1 cellular context compared by ENCODE assay signal in genomic region chr11:67640021-67640757, GRCh38.
TF ChIP-seq lines count a peak whose summit lies in the region.

No MANE protein-coding gene starts in this region.

TF ChIP-seq in HepG2, 621 proteins besides CTCF, POLR2A, EP300 and RAD21 (continued from another document and continues in another):
- TF ChIP-seq ZNF770 (CRISPR knock-in tag; IDR thresholded peaks at IDR 0.05), result no peak
- no peak for TF ChIP-seq ZNF225 (CRISPR knock-in tag; IDR thresholded peaks at IDR 0.05)
- TF ChIP-seq ZNF839 (CRISPR knock-in tag; IDR thresholded peaks at IDR 0.05; ENCODE audit: borderline replicate concordance), result no peak
- TF ChIP-seq ZNF646 (CRISPR knock-in tag; IDR thresholded peaks at IDR 0.05), result no peak
- no peak for TF ChIP-seq CAMTA2 (CRISPR knock-in tag; IDR thresholded peaks at IDR 0.05; ENCODE audit: borderline replicate concordance)
- no peak for TF ChIP-seq NR2F2 (IDR thresholded peaks at IDR 0.05; ENCODE audit: borderline replicate concordance, low read depth)
- no peak for TF ChIP-seq ZNF556 (CRISPR knock-in tag; IDR thresholded peaks at IDR 0.05; ENCODE audit: borderline replicate concordance)
- TF ChIP-seq ZNF331 (CRISPR knock-in tag; IDR thresholded peaks at IDR 0.05), result peak; percentile 72; the same call in 1 of the 2 replicates
- no peak for TF ChIP-seq ZNF75D (CRISPR knock-in tag; IDR thresholded peaks at IDR 0.05; ENCODE audit: borderline replicate concordance)
- TF ChIP-seq EZH2 (conservative IDR thresholded peaks at IDR 0.05; ENCODE audit: low read depth, low read length), result no peak
- peak; percentile 57; the same call in 1 of the 2 replicates for TF ChIP-seq ZFP91 (CRISPR knock-in tag; IDR thresholded peaks at IDR 0.05; ENCODE audit: borderline replicate concordance)
- TF ChIP-seq, protein P1, sequence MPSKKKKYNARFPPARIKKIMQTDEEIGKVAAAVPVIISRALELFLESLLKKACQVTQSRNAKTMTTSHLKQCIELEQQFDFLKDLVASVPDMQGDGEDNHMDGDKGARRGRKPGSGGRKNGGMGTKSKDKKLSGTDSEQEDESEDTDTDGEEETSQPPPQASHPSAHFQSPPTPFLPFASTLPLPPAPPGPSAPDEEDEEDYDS (CRISPR knock-in tag; IDR thresholded peaks at IDR 0.05), result no peak
- no peak for TF ChIP-seq NFIC (IDR thresholded peaks at IDR 0.05; ENCODE audit: low read length)
- no peak for TF ChIP-seq KLF15 (CRISPR knock-in tag; IDR thresholded peaks at IDR 0.05; ENCODE audit: borderline replicate concordance)
- TF ChIP-seq GZF1 (CRISPR knock-in tag; IDR thresholded peaks at IDR 0.05), result no peak
- TF ChIP-seq, protein P2, sequence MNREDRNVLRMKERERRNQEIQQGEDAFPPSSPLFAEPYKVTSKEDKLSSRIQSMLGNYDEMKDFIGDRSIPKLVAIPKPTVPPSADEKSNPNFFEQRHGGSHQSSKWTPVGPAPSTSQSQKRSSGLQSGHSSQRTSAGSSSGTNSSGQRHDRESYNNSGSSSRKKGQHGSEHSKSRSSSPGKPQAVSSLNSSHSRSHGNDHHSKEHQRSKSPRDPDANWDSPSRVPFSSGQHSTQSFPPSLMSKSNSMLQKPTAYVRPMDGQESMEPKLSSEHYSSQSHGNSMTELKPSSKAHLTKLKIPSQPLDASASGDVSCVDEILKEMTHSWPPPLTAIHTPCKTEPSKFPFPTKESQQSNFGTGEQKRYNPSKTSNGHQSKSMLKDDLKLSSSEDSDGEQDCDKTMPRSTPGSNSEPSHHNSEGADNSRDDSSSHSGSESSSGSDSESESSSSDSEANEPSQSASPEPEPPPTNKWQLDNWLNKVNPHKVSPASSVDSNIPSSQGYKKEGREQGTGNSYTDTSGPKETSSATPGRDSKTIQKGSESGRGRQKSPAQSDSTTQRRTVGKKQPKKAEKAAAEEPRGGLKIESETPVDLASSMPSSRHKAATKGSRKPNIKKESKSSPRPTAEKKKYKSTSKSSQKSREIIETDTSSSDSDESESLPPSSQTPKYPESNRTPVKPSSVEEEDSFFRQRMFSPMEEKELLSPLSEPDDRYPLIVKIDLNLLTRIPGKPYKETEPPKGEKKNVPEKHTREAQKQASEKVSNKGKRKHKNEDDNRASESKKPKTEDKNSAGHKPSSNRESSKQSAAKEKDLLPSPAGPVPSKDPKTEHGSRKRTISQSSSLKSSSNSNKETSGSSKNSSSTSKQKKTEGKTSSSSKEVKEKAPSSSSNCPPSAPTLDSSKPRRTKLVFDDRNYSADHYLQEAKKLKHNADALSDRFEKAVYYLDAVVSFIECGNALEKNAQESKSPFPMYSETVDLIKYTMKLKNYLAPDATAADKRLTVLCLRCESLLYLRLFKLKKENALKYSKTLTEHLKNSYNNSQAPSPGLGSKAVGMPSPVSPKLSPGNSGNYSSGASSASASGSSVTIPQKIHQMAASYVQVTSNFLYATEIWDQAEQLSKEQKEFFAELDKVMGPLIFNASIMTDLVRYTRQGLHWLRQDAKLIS (CRISPR knock-in tag; IDR thresholded peaks at IDR 0.05), result no peak
- no peak for TF ChIP-seq HNRNPH1 (optimal IDR thresholded peaks at IDR 0.05; ENCODE audit: low read depth, low read length)
- no peak for TF ChIP-seq ARHGAP35 (CRISPR knock-in tag; IDR thresholded peaks at IDR 0.05; ENCODE audit: borderline replicate concordance)
- no peak for TF ChIP-seq ZMAT3 (CRISPR knock-in tag; conservative IDR thresholded peaks at IDR 0.05)
- TF ChIP-seq ZFYVE20 (CRISPR knock-in tag; IDR thresholded peaks at IDR 0.05; ENCODE audit: borderline replicate concordance, low read depth), result no peak
- no peak for TF ChIP-seq ZNF652 (CRISPR knock-in tag; IDR thresholded peaks at IDR 0.05; ENCODE audit: borderline replicate concordance, low read depth)
- TF ChIP-seq ZBTB21 (CRISPR knock-in tag; IDR thresholded peaks at IDR 0.05), result no peak
- TF ChIP-seq ZNF577 (CRISPR knock-in tag; IDR thresholded peaks at IDR 0.05; ENCODE audit: borderline replicate concordance, low read depth), result no peak
- no peak for TF ChIP-seq ZBTB7B (CRISPR knock-in tag; IDR thresholded peaks at IDR 0.05)
- no peak for TF ChIP-seq ZFP1 (CRISPR knock-in tag; IDR thresholded peaks at IDR 0.05)
- no peak for TF ChIP-seq KLF13 (CRISPR knock-in tag; IDR thresholded peaks at IDR 0.05)
- no peak for TF ChIP-seq U2AF2 (IDR thresholded peaks at IDR 0.05; ENCODE audit: low read depth, low read length)
- TF ChIP-seq RFXANK (CRISPR knock-in tag; IDR thresholded peaks at IDR 0.05), result no peak
- TF ChIP-seq GFI1 (CRISPR knock-in tag; IDR thresholded peaks at IDR 0.05; ENCODE audit: borderline replicate concordance), result no peak
- no peak for TF ChIP-seq ZNF12 (CRISPR knock-in tag; IDR thresholded peaks at IDR 0.05)
- peak; percentile 66; the same call in 1 of the 2 replicates for TF ChIP-seq HIVEP1 (CRISPR knock-in tag; IDR thresholded peaks at IDR 0.05)
- TF ChIP-seq NR0B2 (CRISPR knock-in tag; IDR thresholded peaks at IDR 0.05), result peak; percentile 50; the same call in 1 of the 2 replicates
- TF ChIP-seq ZBTB14 (CRISPR knock-in tag; IDR thresholded peaks at IDR 0.05), result no peak
- no peak for TF ChIP-seq ERF (CRISPR knock-in tag; IDR thresholded peaks at IDR 0.05)
- peak; percentile 71; the same call in 1 of the 2 replicates for TF ChIP-seq MTF2 (CRISPR knock-in tag; IDR thresholded peaks at IDR 0.05; ENCODE audit: borderline replicate concordance)
- no peak for TF ChIP-seq CHD2 (IDR thresholded peaks at IDR 0.05; ENCODE audit: low read depth, low read length)
- no peak for TF ChIP-seq ELF3 (CRISPR knock-in tag; IDR thresholded peaks at IDR 0.05)
- TF ChIP-seq ZNF782 (CRISPR knock-in tag; IDR thresholded peaks at IDR 0.05; ENCODE audit: borderline replicate concordance), result no peak
- TF ChIP-seq ETV5 (CRISPR knock-in tag; IDR thresholded peaks at IDR 0.05; ENCODE audit: borderline replicate concordance), result peak; percentile 27; the same call in 1 of the 2 replicates
- TF ChIP-seq, protein P3, sequence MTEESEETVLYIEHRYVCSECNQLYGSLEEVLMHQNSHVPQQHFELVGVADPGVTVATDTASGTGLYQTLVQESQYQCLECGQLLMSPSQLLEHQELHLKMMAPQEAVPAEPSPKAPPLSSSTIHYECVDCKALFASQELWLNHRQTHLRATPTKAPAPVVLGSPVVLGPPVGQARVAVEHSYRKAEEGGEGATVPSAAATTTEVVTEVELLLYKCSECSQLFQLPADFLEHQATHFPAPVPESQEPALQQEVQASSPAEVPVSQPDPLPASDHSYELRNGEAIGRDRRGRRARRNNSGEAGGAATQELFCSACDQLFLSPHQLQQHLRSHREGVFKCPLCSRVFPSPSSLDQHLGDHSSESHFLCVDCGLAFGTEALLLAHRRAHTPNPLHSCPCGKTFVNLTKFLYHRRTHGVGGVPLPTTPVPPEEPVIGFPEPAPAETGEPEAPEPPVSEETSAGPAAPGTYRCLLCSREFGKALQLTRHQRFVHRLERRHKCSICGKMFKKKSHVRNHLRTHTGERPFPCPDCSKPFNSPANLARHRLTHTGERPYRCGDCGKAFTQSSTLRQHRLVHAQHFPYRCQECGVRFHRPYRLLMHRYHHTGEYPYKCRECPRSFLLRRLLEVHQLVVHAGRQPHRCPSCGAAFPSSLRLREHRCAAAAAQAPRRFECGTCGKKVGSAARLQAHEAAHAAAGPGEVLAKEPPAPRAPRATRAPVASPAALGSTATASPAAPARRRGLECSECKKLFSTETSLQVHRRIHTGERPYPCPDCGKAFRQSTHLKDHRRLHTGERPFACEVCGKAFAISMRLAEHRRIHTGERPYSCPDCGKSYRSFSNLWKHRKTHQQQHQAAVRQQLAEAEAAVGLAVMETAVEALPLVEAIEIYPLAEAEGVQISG (CRISPR knock-in tag; IDR thresholded peaks at IDR 0.05), result peak; percentile 48; the same call in 1 of the 2 replicates
- TF ChIP-seq, protein P4, sequence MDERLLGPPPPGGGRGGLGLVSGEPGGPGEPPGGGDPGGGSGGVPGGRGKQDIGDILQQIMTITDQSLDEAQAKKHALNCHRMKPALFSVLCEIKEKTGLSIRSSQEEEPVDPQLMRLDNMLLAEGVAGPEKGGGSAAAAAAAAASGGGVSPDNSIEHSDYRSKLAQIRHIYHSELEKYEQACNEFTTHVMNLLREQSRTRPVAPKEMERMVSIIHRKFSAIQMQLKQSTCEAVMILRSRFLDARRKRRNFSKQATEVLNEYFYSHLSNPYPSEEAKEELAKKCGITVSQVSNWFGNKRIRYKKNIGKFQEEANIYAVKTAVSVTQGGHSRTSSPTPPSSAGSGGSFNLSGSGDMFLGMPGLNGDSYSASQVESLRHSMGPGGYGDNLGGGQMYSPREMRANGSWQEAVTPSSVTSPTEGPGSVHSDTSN (CRISPR knock-in tag; IDR thresholded peaks at IDR 0.05), result no peak
- no peak for TF ChIP-seq ZNF207 (IDR thresholded peaks at IDR 0.05; ENCODE audit: borderline replicate concordance)
- TF ChIP-seq PLRG1 (conservative IDR thresholded peaks at IDR 0.05), result no peak
- TF ChIP-seq ZNF260 (CRISPR knock-in tag; IDR thresholded peaks at IDR 0.05; ENCODE audit: borderline replicate concordance, low read depth), result no peak
- TF ChIP-seq ZNF317 (CRISPR knock-in tag; IDR thresholded peaks at IDR 0.05), result no peak
